In the genomic region with DNA sequence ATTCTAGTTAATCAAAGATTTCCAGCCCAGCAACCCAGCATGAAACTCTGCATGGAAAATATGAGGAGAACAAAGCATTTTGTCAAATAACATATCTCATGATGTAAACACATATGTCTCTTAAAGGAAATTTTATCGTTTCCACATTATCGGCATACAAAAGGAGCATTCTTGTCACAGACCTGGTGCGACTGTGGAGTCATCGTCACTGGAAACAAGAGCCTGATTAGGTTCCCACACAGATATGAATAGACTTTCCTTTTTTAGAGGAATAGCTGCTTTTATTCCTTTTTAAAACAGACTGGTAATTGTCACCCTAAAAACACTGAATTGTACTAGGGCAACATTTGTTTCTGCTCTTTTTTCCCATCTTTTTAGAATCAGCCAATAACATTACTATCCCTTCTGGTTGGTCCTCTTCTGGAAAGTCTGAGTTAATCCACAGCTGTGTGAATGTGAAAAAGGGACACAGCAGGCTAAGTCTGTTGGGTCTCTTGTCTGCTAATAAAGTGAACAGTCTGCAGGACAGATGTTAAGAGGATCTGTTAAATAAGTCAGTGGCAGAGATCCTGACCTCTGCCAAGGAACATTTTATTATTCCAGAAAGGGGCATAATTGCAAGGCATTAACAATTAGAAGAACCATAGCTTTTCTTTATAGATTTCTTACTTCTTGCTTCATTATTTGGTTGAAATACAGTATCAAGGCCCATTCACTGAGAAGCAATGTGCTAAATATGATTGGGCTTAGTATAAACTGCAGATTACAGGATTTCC, we compare ENCODE assay signal across 20 cellular contexts.
DNase-seq lines count a peak whose midpoint lies in the region; ATAC-seq and TF ChIP-seq lines count a peak whose summit lies in the region.
"Had no signal": no experiment of that assay in that cellular context is flagged by ENCODE, and none has a peak within 500 bp of the region (broad histone marks: within the 10 kb centered on the region; RNA-seq: fewer than 3 reads in every experiment).

No MANE protein-coding gene starts in this region.

- intact Hi-C loops in sciatic nerve (cut with DNase I), result no loop called here

- H3K9ac ChIP-seq in SK-N-SH (no peak overlapping the region), endodermal cell (ENCODE audit: extremely low read depth, low read length, poor library complexity, severe bottlenecking) (no peak overlapping the region)
- H3K9ac ChIP-seq: KMS-11 had no signal

- no peak overlapping the region for H3K4me3 ChIP-seq in SK-N-SH (ENCODE audit: low read depth in 2 of 2, low read length in 1 of 2)
- H3K4me3 ChIP-seq in endodermal cell (ENCODE audit: low read length), result no peak overlapping the region
- H3K4me3 ChIP-seq: esophagus squamous epithelium had no signal

- H3K4me3 Mint-ChIP-seq in endodermal cell, result no peak overlapping the region
- H3K4me3 Mint-ChIP-seq in activated naive CD4-positive, alpha-beta T cell treated with anti-CD3 and anti-CD28 coated beads, Interleukin-2, amount 10 ng/mL, durations not matched to agents 7 days and 5 days, result no peak overlapping the region
- H3K4me3 Mint-ChIP-seq: CD8-positive, alpha-beta T cell; WTC11 had no signal

- no peaks in the 10 kb centered on the region for H3K27me3 ChIP-seq in SK-N-SH (ENCODE audit: insufficient read depth)
- no peaks in the 10 kb centered on the region for H3K27me3 ChIP-seq in endodermal cell (ENCODE audit: control insufficient read depth, insufficient read depth, low read length, poor library complexity, severe bottlenecking)
- H3K27me3 ChIP-seq: esophagus squamous epithelium had no signal

- H3K27ac ChIP-seq in SK-N-SH (ENCODE audit: low read depth in 2 of 2, low read length in 1 of 2) (no peak overlapping the region), endodermal cell (ENCODE audit: low read depth, low read length) (peak overlapping the region; percentile 50)
- H3K27ac ChIP-seq: esophagus squamous epithelium, KMS-11 had no signal

- no peaks in the 10 kb centered on the region; the same call in 1 of the 2 replicates for H3K9me2 ChIP-seq in SK-N-SH

- TF ChIP-seq EP300 in SK-N-SH (IDR thresholded peaks at IDR 0.05; ENCODE audit: borderline replicate concordance in 1 of 2, low read depth in 1 of 2, low read length in 1 of 2), result no peak

- H3K27me3 Mint-ChIP-seq in endodermal cell (ENCODE audit: insufficient read depth), result no peaks in the 10 kb centered on the region
- no peaks in the 10 kb centered on the region for H3K27me3 Mint-ChIP-seq in activated naive CD4-positive, alpha-beta T cell treated with anti-CD3 and anti-CD28 coated beads, Interleukin-2, amount 10 ng/mL, durations not matched to agents 7 days and 5 days

- H3K9me3 ChIP-seq in SK-N-SH, result no peaks in the 10 kb centered on the region
- H3K9me3 ChIP-seq in endodermal cell (ENCODE audit: control insufficient read depth, low read length), result no peaks in the 10 kb centered on the region
- H3K9me3 ChIP-seq: esophagus squamous epithelium had no signal

- no peaks in the 10 kb centered on the region for H3F3A ChIP-seq in SK-N-SH (replicated peaks; ENCODE audit: insufficient read depth)

- POLR2A ChIA-PET in SK-N-SH (lab: Yijun Ruan, JAX), result no interaction called here

- H3K79me2 ChIP-seq in SK-N-SH (ENCODE audit: insufficient read depth), result no peaks in the 10 kb centered on the region

- no peaks in the 10 kb centered on the region for H3K36me3 Mint-ChIP-seq in endodermal cell (ENCODE audit: low read depth)
- H3K36me3 Mint-ChIP-seq in activated naive CD4-positive, alpha-beta T cell treated with anti-CD3 and anti-CD28 coated beads, Interleukin-2, amount 10 ng/mL, durations not matched to agents 7 days and 5 days, result no peaks in the 10 kb centered on the region
- H3K36me3 Mint-ChIP-seq: CD8-positive, alpha-beta T cell; WTC11 had no signal

- ATAC-seq in SK-N-SH treated with all-trans-retinoic acid at 6 μM for 48 hours (no peak), sciatic nerve (peak; percentile 78)
- ATAC-seq: CD8-positive, alpha-beta T cell; WTC11 had no signal

- no peak for TF ChIP-seq RAD21 in SK-N-SH (IDR thresholded peaks at IDR 0.05; ENCODE audit: low read length)

- H4K20me1 ChIP-seq in SK-N-SH (ENCODE audit: insufficient read depth), result no peaks in the 10 kb centered on the region

- TF ChIP-seq CTCF in SK-N-SH (IDR thresholded peaks at IDR 0.05) (no peak), endodermal cell (conservative IDR thresholded peaks at IDR 0.05) (no peak)

- CTCF ChIA-PET in SK-N-SH (lab: Yijun Ruan, JAX), result interaction anchor here (1.7 kb wide), 1 partner anchor 21 kb away, joined by 3 read pairs; no protein-coding TSS in a partner anchor
- CTCF ChIA-PET in activated naive CD4-positive, alpha-beta T cell treated with anti-CD3 and anti-CD28 coated beads, Interleukin-2, amount 10 ng/mL, durations not matched to agents 7 days and 5 days (lab: Charles Lee), result no interaction called here

- H3K9me3 Mint-ChIP-seq in endodermal cell, result no peaks in the 10 kb centered on the region
- peaks cover 4% of the 10 kb centered on the region for H3K9me3 Mint-ChIP-seq in activated naive CD4-positive, alpha-beta T cell treated with anti-CD3 and anti-CD28 coated beads, Interleukin-2, amount 10 ng/mL, durations not matched to agents 7 days and 5 days

- H3K27ac Mint-ChIP-seq in endodermal cell, result no peak overlapping the region
- no peak overlapping the region for H3K27ac Mint-ChIP-seq in activated naive CD4-positive, alpha-beta T cell treated with anti-CD3 and anti-CD28 coated beads, Interleukin-2, amount 10 ng/mL, durations not matched to agents 7 days and 5 days
- H3K27ac Mint-ChIP-seq: CD8-positive, alpha-beta T cell; WTC11 had no signal

- H3K4me1 Mint-ChIP-seq in endodermal cell, result no peaks in the 10 kb centered on the region
- H3K4me1 Mint-ChIP-seq in activated naive CD4-positive, alpha-beta T cell treated with anti-CD3 and anti-CD28 coated beads, Interleukin-2, amount 10 ng/mL, durations not matched to agents 7 days and 5 days, result no peaks in the 10 kb centered on the region
- H3K4me1 Mint-ChIP-seq: WTC11 had no signal

- no peak overlapping the region for H3K4me2 ChIP-seq in SK-N-SH
- H3K4me2 ChIP-seq: KMS-11 had no signal

- peaks cover 0 to 6% of the 10 kb centered on the region in 2 experiments; a peak in 3 of 4 replicates for H3K4me1 ChIP-seq in SK-N-SH (ENCODE audit: control insufficient read depth in 1 of 2, insufficient read depth in 2 of 2, low read depth in 1 of 2, low read length in 1 of 2)
- peaks cover 9% of the 10 kb centered on the region for H3K4me1 ChIP-seq in endodermal cell (ENCODE audit: control insufficient read depth, insufficient read depth, low read length)

- DNase-seq in SK-N-SH, result peak; percentile 21
- DNase-seq in NCI-H446 (lab: John Stamatoyannopoulos, UW), result peak; percentile 64 to 72
- no peak for DNase-seq in endodermal cell
- no peak for DNase-seq in sciatic nerve (ENCODE audit: low spot score)
- DNase-seq in dermis blood vessel endothelial cell, result no peak
- no peak for DNase-seq in activated naive CD4-positive, alpha-beta T cell treated with anti-CD3 and anti-CD28 coated beads, Interleukin-2, amount 10 ng/mL, durations not matched to agents 7 days and 5 days
- DNase-seq in stimulated activated CD4-positive, alpha-beta T cell treated with anti-CD3 and anti-CD28 coated beads, Interleukin-1b, Interleukin-23, amount 100 ng/mL, for 48 hours, result no peak
- DNase-seq: ACHN; activated gamma-delta T cell treated with Interleukin-2 at 50 U/mL for 16 hours; CD8-positive, alpha-beta T cell; esophagus squamous epithelium; GDM1; H7; hippocampal formation; left cardiac atrium; NCI-H2107; stimulated activated CD4-positive, alpha-beta T cell treated with anti-CD3 and anti-CD28 coated beads, Interleukin-2, amount 100 ng/mL, for 24 hours had no signal

- 79% methylated on average over 4 of the region's 4 CpGs for WGBS in SK-N-SH (ENCODE audit: low lambda C conversion rate)
- 86 to 95% methylated on average over 4 of the region's 4 CpGs for WGBS in endodermal cell (ENCODE audit: insufficient coverage in 1 of 2, insufficient read length in 1 of 2), 2 experiments

- H2AFZ ChIP-seq in SK-N-SH (ENCODE audit: low read depth), result no peak overlapping the region

- H3K36me3 ChIP-seq in SK-N-SH (replicated peaks in 1 of 2; ENCODE audit: control insufficient read depth in 1 of 2, insufficient read depth in 2 of 2, low read length in 1 of 2) (no peaks in the 10 kb centered on the region), endodermal cell (ENCODE audit: control insufficient read depth, insufficient read depth, low read length) (no peaks in the 10 kb centered on the region)
- H3K36me3 ChIP-seq: esophagus squamous epithelium had no signal

TF ChIP-seq in SK-N-SH, 30 proteins besides CTCF, POLR2A, EP300 and RAD21 (continues in another document):
- TF ChIP-seq NFIC (IDR thresholded peaks at IDR 0.05; ENCODE audit: borderline replicate concordance), result no peak
- no peak for TF ChIP-seq MEF2A (IDR thresholded peaks at IDR 0.05; ENCODE audit: borderline replicate concordance, low read depth)

TF ChIP-seq in SK-N-SH treated with all-trans-retinoic acid at 6 μM for 48 hours, 23 proteins besides CTCF, POLR2A, EP300 and RAD21 (continues in another document):
- TF ChIP-seq, protein P1, sequence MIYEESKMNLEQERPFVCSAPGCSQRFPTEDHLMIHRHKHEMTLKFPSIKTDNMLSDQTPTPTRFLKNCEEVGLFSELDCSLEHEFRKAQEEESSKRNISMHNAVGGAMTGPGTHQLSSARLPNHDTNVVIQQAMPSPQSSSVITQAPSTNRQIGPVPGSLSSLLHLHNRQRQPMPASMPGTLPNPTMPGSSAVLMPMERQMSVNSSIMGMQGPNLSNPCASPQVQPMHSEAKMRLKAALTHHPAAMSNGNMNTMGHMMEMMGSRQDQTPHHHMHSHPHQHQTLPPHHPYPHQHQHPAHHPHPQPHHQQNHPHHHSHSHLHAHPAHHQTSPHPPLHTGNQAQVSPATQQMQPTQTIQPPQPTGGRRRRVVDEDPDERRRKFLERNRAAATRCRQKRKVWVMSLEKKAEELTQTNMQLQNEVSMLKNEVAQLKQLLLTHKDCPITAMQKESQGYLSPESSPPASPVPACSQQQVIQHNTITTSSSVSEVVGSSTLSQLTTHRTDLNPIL (CRISPR knock-in tag; IDR thresholded peaks at IDR 0.05; ENCODE audit: low read depth), result no peak
- TF ChIP-seq GLIS3 (CRISPR knock-in tag; IDR thresholded peaks at IDR 0.05) (no peak), ZFP30 (CRISPR knock-in tag; IDR thresholded peaks at IDR 0.05) (no peak)

Comparison
In these comparisons a context has a peak if more than half of its experiments do, and no peak if none do; other contexts are left out.
1. DNase-seq: peak in SK-N-SH (single experiment) and NCI-H446 (2 of 2); none in endodermal cell (single experiment), sciatic nerve (single experiment), dermis blood vessel endothelial cell (single experiment), activated naive CD4-positive, alpha-beta T cell treated with anti-CD3 and anti-CD28 coated beads, Interleukin-2, amount 10 ng/mL, durations not matched to agents 7 days and 5 days (single experiment) and stimulated activated CD4-positive, alpha-beta T cell treated with anti-CD3 and anti-CD28 coated beads, Interleukin-1b, Interleukin-23, amount 100 ng/mL, for 48 hours (single experiment).